ENCODE assay signal across 29 cellular contexts in genomic region chr13:113053376-113053775, GRCh38. TPM values are rescaled to one million over a fixed set of nuclear protein-coding genes. Genes with fewer than 3 reads are reported as not detected.
"Had no signal": no experiment of that assay in that cellular context is flagged by ENCODE, and none has a peak within 500 bp of the region (broad histone marks: within the 10 kb centered on the region; RNA-seq: fewer than 3 reads in every experiment).

No MANE protein-coding gene starts in this region.

- ATAC-seq: activated CD4-positive, alpha-beta T cell treated with anti-CD3 and anti-CD28 coated beads for 36 hours; body of pancreas; esophagus mucosa; left lung; naive thymus-derived CD4-positive, alpha-beta T cell; psoas muscle; stimulated activated memory B cell treated with anti-CD40 and anti-IgM and Interleukin-4, amounts not matched to agents 10 μg/mL and 1 μg/mL and 100 μg/mL, for 72 hours; stimulated activated naive CD8-positive, alpha-beta T cell treated with anti-CD3 and anti-CD28 coated beads, Interleukin-15, amount 100 ng/mL, for 72 hours had no signal

- H3K27me3 ChIP-seq: body of pancreas, ovary had no signal

- H3K4me1 ChIP-seq: body of pancreas, left lung, suprapubic skin had no signal

- H3K36me3 ChIP-seq: left lung, ovary, sigmoid colon, suprapubic skin had no signal

- H3K27ac ChIP-seq: body of pancreas, coronary artery, heart right ventricle, left lung, ovary, psoas muscle, sigmoid colon, suprapubic skin, tibial artery had no signal

- DNase-seq: activated CD4-positive, alpha-beta T cell treated with anti-CD3 and anti-CD28 coated beads for 36 hours; activated CD4-positive, alpha-beta T cell treated with anti-CD3 and anti-CD28 coated beads, Interleukin-2, amount 50 U/mL, for 4 hours; activated CD4-positive, CD25-positive, alpha-beta regulatory T cell; activated effector memory CD4-positive, alpha-beta T cell treated with Interleukin-2 at 50 U/mL for 16 hours; activated naive CD4-positive, alpha-beta T cell treated with Interleukin-2 at 50 U/mL for 16 hours; activated T-cell treated with anti-CD3 and anti-CD28 coated beads for 4 hours; anterior cingulate cortex; body of pancreas; cerebellar nuclear complex; foreskin fibroblast; kidney glomerular epithelial cell; midbrain; naive thymus-derived CD4-positive, alpha-beta T cell; sigmoid colon; small intestine; stimulated activated CD4-positive, alpha-beta T cell treated with anti-CD3 and anti-CD28 coated beads, Interleukin-1b, Interleukin-23, amount 100 ng/mL, for 48 hours; stimulated activated CD4-positive, alpha-beta T cell treated with anti-CD3 and anti-CD28 coated beads, Interleukin-4, amount 100 ng/mL, for 4 hours; stimulated activated CD8-positive, alpha-beta memory T cell treated with anti-CD3 and anti-CD28 coated beads, Interleukin-4, amount 100 ng/mL, for 48 hours; stimulated activated naive CD8-positive, alpha-beta T cell treated with anti-CD3 and anti-CD28 coated beads, Interleukin-15, amount 100 ng/mL, for 72 hours; T-helper 1 cell; tibial artery had no signal

- H3K9me3 ChIP-seq: body of pancreas, heart right ventricle, left lung, ovary, psoas muscle, sigmoid colon, suprapubic skin, tibial artery had no signal

- H3K4me3 ChIP-seq: body of pancreas, coronary artery, heart right ventricle, left lung, ovary, psoas muscle, sigmoid colon, suprapubic skin, tibial artery had no signal

RNA-seq across cellular contexts. Expression of gene F7, which starts 52.2 kb away (rescaled TPM):
- total RNA-seq: body of pancreas, esophagus mucosa, left lung, sigmoid colon, suprapubic skin had no signal
- polyA plus RNA-seq: naive thymus-derived CD4-positive, alpha-beta T cell had no signal
